Comparison of ENCODE assay signal across 2 cellular contexts in the genomic region with DNA sequence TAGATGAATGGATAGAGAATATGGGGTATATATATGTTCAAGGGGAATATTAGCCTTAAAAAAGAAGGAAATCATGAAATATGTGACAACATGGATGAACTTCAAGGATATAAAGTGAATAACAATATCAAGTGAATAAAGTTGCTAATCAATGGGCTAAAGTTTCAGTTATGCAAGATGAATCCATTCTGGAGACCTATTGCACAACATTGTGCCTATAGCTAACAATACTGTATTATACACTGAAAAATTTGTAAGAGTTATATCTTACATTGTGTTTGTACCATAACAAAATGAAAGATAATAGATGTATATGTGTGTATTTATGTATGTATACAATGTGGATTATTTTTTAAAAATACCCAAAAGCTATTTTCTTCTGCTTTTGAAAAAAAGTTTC.
TF ChIP-seq lines count a peak whose summit lies in the region.

No MANE protein-coding gene starts in this region.

TF ChIP-seq in HepG2, 621 proteins besides CTCF, POLR2A, EP300 and RAD21:
- TF ChIP-seq CEBPB (IDR thresholded peaks at IDR 0.05; ENCODE audit: borderline replicate concordance, low read depth, low read length): peak; percentile 71
- TF ChIP-seq NONO (IDR thresholded peaks at IDR 0.05): no peak
- no peak for TF ChIP-seq NONO (CRISPR knock-in tag; conservative IDR thresholded peaks at IDR 0.05)

TF ChIP-seq in IMR-90, 13 proteins besides CTCF, POLR2A, EP300 and RAD21:
- TF ChIP-seq CEBPB (IDR thresholded peaks at IDR 0.05; ENCODE audit: low read depth, low read length) (peak; percentile 65), MAFK (IDR thresholded peaks at IDR 0.05; ENCODE audit: low read depth, low read length) (no peak)
TF ChIP-seq in IMR-90: peak in this region for 1.
